Comparison of ENCODE assay signal across 14 cellular contexts in genomic region chr2:168816369-168816768, GRCh38.
A peak's percentile ranks its signal among the peaks of the same experiment; 100 is the strongest.
DNase-seq lines count a peak whose midpoint lies in the region; ATAC-seq and TF ChIP-seq lines count a peak whose summit lies in the region.
"Had no signal": no experiment of that assay in that cellular context is flagged by ENCODE, and none has a peak within 500 bp of the region (broad histone marks: within the 10 kb centered on the region; RNA-seq: fewer than 3 reads in every experiment).

No MANE protein-coding gene starts in this region.

- ATAC-seq in SK-N-SH treated with all-trans-retinoic acid at 6 μM for 48 hours (peak; percentile 71), HG03097 (IDR thresholded peaks at IDR 0.05; ENCODE audit: low FRiP score, unreplicated experiment) (no peak)
- ATAC-seq: effector memory CD8-positive, alpha-beta T cell had no signal

- no peak overlapping the region for H3K4me3 ChIP-seq in retinal pigment epithelial cell (ENCODE audit: low read length)

- DNase-seq in GM03348 (ENCODE audit: low spot score) = peak; percentile 87
- peak; percentile 90 for DNase-seq in fibroblast of peridontal ligament (ENCODE audit: extremely low read depth)
- DNase-seq in retinal pigment epithelial cell (ENCODE audit: low read depth) = peak; percentile 56
- no peak for DNase-seq in NCI-H2171 treated with DMSO at 0.1 percent for 48 hours (lab: John Stamatoyannopoulos, UW)
- no peak for DNase-seq in activated CD4-positive, alpha-beta T cell treated with anti-CD3 and anti-CD28 coated beads for 48 hours
- no peak for DNase-seq in HUDEP-2 (lab: John Stamatoyannopoulos, UW; ENCODE audit: unreplicated experiment in 76 of 76)
- DNase-seq: activated CD4-positive, alpha-beta T cell treated with anti-CD3 and anti-CD28 coated beads, Interleukin-2, amount 10 ng/mL, durations not matched to agents 7 days and 5 days; activated naive CD4-positive, alpha-beta T cell treated with anti-CD3 and anti-CD28 coated beads, Interleukin-2, amount 50 U/mL, for 16 hours; DMS 273 treated with DMSO at 0.1 percent for 48 hours; effector memory CD8-positive, alpha-beta T cell; NCI-H1105; small intestine had no signal

- no peak for TF ChIP-seq CTCF in retinal pigment epithelial cell (conservative IDR thresholded peaks at IDR 0.05; ENCODE audit: low read depth, low read length)

TF ChIP-seq in SK-N-SH treated with all-trans-retinoic acid at 6 μM for 48 hours, 23 proteins besides CTCF, POLR2A, EP300 and RAD21:
- TF ChIP-seq ARNTL (CRISPR knock-in tag; IDR thresholded peaks at IDR 0.05; ENCODE audit: borderline replicate concordance, low read depth) (no peak), BACH2 (CRISPR knock-in tag; IDR thresholded peaks at IDR 0.05; ENCODE audit: borderline replicate concordance) (no peak), ZNF565 (CRISPR knock-in tag; conservative IDR thresholded peaks at IDR 0.05; ENCODE audit: low read depth) (no peak), ZFP3 (CRISPR knock-in tag; IDR thresholded peaks at IDR 0.05) (no peak)
- TF ChIP-seq, protein P1, sequence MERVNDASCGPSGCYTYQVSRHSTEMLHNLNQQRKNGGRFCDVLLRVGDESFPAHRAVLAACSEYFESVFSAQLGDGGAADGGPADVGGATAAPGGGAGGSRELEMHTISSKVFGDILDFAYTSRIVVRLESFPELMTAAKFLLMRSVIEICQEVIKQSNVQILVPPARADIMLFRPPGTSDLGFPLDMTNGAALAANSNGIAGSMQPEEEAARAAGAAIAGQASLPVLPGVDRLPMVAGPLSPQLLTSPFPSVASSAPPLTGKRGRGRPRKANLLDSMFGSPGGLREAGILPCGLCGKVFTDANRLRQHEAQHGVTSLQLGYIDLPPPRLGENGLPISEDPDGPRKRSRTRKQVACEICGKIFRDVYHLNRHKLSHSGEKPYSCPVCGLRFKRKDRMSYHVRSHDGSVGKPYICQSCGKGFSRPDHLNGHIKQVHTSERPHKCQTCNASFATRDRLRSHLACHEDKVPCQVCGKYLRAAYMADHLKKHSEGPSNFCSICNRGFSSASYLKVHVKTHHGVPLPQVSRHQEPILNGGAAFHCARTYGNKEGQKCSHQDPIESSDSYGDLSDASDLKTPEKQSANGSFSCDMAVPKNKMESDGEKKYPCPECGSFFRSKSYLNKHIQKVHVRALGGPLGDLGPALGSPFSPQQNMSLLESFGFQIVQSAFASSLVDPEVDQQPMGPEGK (CRISPR knock-in tag; IDR thresholded peaks at IDR 0.05; ENCODE audit: borderline replicate concordance) = no peak
- TF ChIP-seq, protein P2, sequence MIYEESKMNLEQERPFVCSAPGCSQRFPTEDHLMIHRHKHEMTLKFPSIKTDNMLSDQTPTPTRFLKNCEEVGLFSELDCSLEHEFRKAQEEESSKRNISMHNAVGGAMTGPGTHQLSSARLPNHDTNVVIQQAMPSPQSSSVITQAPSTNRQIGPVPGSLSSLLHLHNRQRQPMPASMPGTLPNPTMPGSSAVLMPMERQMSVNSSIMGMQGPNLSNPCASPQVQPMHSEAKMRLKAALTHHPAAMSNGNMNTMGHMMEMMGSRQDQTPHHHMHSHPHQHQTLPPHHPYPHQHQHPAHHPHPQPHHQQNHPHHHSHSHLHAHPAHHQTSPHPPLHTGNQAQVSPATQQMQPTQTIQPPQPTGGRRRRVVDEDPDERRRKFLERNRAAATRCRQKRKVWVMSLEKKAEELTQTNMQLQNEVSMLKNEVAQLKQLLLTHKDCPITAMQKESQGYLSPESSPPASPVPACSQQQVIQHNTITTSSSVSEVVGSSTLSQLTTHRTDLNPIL (CRISPR knock-in tag; IDR thresholded peaks at IDR 0.05; ENCODE audit: low read depth) = no peak

Comparison
In these comparisons a context has a peak if more than half of its experiments do, and no peak if none do; other contexts are left out.
1. DNase-seq: peak in GM03348 (single experiment), fibroblast of peridontal ligament (single experiment) and retinal pigment epithelial cell (single experiment); none in NCI-H2171 treated with DMSO at 0.1 percent for 48 hours (single experiment), activated CD4-positive, alpha-beta T cell treated with anti-CD3 and anti-CD28 coated beads for 48 hours (single experiment) and HUDEP-2 (0 of 76).